Comparison of ENCODE assay signal across 1 cellular context in the genomic region with DNA sequence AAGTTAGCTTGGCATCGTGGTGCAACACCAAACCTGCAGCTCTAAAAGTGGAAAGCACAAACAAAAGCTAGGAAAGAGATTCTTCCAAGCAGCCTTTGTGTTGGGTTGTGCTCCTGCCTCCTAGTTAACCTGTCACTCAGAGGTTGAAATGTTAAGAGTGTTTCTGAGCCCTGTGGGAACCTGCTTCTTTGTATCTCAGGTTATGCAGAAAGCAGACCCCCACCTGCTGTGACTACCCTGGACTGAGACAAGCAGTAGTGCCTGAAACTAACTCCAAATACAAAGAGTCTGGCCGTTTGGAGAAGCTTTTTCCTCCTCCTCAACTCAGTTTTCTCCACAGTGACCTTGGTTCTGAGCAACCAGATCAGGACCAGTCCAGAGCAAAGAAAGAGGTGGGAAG.
TF ChIP-seq lines count a peak whose summit lies in the region.

No MANE protein-coding gene starts in this region.

TF ChIP-seq in H1, 55 proteins besides CTCF, POLR2A, EP300 and RAD21:
- no peak for TF ChIP-seq BRCA1 (IDR thresholded peaks at IDR 0.05; ENCODE audit: low read depth, low read length)
- TF ChIP-seq CEBPB (IDR thresholded peaks at IDR 0.05; ENCODE audit: low read depth, low read length) = no peak
- TF ChIP-seq SP2 (IDR thresholded peaks at IDR 0.05; ENCODE audit: low read length) = no peak
- TF ChIP-seq, protein P1, sequence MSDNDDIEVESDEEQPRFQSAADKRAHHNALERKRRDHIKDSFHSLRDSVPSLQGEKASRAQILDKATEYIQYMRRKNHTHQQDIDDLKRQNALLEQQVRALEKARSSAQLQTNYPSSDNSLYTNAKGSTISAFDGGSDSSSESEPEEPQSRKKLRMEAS (IDR thresholded peaks at IDR 0.05) = no peak
- TF ChIP-seq SRF (IDR thresholded peaks at IDR 0.05; ENCODE audit: low read depth, low read length) = no peak
- no peak for TF ChIP-seq HDAC6 (IDR thresholded peaks at IDR 0.05; ENCODE audit: low read depth, low read length)
- no peak for TF ChIP-seq NANOG (IDR thresholded peaks at IDR 0.05; ENCODE audit: insufficient read depth, low read depth, low read length, poor library complexity, severe bottlenecking)
- TF ChIP-seq SUZ12 (IDR thresholded peaks at IDR 0.05; ENCODE audit: low read length) = no peak
- no peak for TF ChIP-seq TAF1 (IDR thresholded peaks at IDR 0.05; ENCODE audit: low read depth, low read length)
- TF ChIP-seq HDAC2 (IDR thresholded peaks at IDR 0.05; ENCODE audit: borderline replicate concordance in 1 of 2, low read depth in 2 of 2, low read length in 2 of 2) = no peak
- TF ChIP-seq SP1 (IDR thresholded peaks at IDR 0.05; ENCODE audit: low read depth, low read length) = no peak
- TF ChIP-seq, protein P2, sequence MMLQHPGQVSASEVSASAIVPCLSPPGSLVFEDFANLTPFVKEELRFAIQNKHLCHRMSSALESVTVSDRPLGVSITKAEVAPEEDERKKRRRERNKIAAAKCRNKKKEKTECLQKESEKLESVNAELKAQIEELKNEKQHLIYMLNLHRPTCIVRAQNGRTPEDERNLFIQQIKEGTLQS (IDR thresholded peaks at IDR 0.05; ENCODE audit: insufficient read depth, low read depth, low read length) = no peak
- TF ChIP-seq, protein P3, sequence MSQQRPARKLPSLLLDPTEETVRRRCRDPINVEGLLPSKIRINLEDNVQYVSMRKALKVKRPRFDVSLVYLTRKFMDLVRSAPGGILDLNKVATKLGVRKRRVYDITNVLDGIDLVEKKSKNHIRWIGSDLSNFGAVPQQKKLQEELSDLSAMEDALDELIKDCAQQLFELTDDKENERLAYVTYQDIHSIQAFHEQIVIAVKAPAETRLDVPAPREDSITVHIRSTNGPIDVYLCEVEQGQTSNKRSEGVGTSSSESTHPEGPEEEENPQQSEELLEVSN (IDR thresholded peaks at IDR 0.05) = no peak
